ENCODE assay signal across 1 cellular context in the genomic region with DNA sequence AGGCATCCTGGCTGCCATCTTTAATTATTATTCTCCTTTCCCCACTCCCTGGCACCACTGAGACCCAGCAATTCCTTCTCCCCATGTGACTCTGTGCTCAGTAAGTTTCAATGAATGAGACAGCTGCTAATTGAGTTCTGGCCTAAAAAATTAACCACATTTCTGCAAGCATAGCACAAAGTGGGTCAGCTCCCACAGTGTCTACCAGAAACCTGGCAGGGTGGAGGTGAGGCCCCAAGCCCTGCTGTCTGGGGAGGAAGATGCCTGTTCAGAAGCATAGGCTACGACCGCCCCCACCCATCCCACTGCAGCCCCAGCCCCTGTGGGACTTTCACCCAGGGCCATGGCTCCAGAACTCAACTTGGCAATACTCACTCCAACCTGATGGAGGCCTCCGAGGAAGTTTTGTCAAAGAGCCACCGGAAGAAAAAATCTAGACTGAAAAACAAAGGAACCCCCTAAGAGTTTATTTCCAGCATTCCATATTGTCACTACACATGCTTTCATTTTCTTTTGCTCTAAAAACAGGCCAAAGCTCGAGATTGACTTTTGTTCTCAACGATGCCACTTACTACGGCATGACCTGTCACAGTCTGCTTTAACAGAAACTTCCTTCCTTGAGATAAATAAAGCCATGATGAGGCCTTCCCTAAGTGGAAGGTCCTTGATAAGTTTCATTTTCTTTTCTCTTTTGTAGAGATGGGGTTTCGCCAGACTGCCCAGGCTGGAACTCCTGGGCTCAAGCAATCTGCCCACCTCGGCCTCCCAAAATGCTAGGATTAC.
TF ChIP-seq lines count a peak whose summit lies in the region.

No MANE protein-coding gene starts in this region.

TF ChIP-seq in HepG2, 621 proteins besides CTCF, POLR2A, EP300 and RAD21:
- peak; percentile 21 to 25; a peak in 1 of 4 replicates for TF ChIP-seq MAFK (conservative IDR thresholded peaks at IDR 0.05 in 1 of 2, IDR thresholded peaks at IDR 0.05 in 1 of 2; ENCODE audit: low read length in 2 of 2)
- no peak for TF ChIP-seq ZNF775 (CRISPR knock-in tag; IDR thresholded peaks at IDR 0.05; ENCODE audit: borderline replicate concordance)
